In genomic region chrX:97401154-97401553, GRCh38 we compare ENCODE assay signal across 10 cellular contexts.
DNase-seq lines count a peak whose midpoint lies in the region; ATAC-seq and TF ChIP-seq lines count a peak whose summit lies in the region.
"Had no signal": no experiment of that assay in that cellular context is flagged by ENCODE, and none has a peak within 500 bp of the region (broad histone marks: within the 10 kb centered on the region; RNA-seq: fewer than 3 reads in every experiment).

No MANE protein-coding gene starts in this region.

- no peak overlapping the region for H3K56ac ChIP-seq in mesendoderm (ENCODE audit: low read length)

- intact Hi-C loops in activated T-helper 2 cell treated with anti-CD3 and anti-CD28 coated beads, Interferon-gamma antibody, Interleukin-2, Interleukin-4, amounts not matched to agents 10 μg/mL and 5 μg/mL and 100 μg/mL, durations not matched to agents 14 hours and 24 hours and 36 hours (cut with micrococcal nuclease) = loop anchor here (2.0 to 10.0 kb wide), 3 partner anchors 164 to 362 kb away; no protein-coding TSS in a partner anchor

- H2BK5ac ChIP-seq in mesendoderm (ENCODE audit: low read length) = no peak overlapping the region

- WGBS in mesendoderm (ENCODE audit: extremely low coverage, insufficient coverage, low lambda C conversion rate) = no CpG with 5 or more reads among the region's 2 CpGs

- H3K9me3 Mint-ChIP-seq in activated T-helper 2 cell treated with anti-CD3 and anti-CD28 coated beads, Interferon-gamma antibody, Interleukin-2, Interleukin-4, amounts not matched to agents 10 μg/mL and 5 μg/mL and 100 μg/mL, durations not matched to agents 14 hours and 24 hours and 36 hours = no peaks in the 10 kb centered on the region

- H3K79me2 ChIP-seq in mesendoderm (ENCODE audit: control insufficient read depth, insufficient read depth, low read length) = no peaks in the 10 kb centered on the region

- no peaks in the 10 kb centered on the region for H3K79me1 ChIP-seq in mesendoderm (ENCODE audit: low read length)

- H2BK15ac ChIP-seq in mesendoderm (replicated peaks; ENCODE audit: low read depth) = no peak overlapping the region

- no peak overlapping the region for H3K18ac ChIP-seq in mesendoderm (ENCODE audit: low read length)

- H3K27me3 Mint-ChIP-seq in activated T-helper 2 cell treated with anti-CD3 and anti-CD28 coated beads, Interferon-gamma antibody, Interleukin-2, Interleukin-4, amounts not matched to agents 10 μg/mL and 5 μg/mL and 100 μg/mL, durations not matched to agents 14 hours and 24 hours and 36 hours (ENCODE audit: low read depth) = no peaks in the 10 kb centered on the region

- ATAC-seq in GM18505 (IDR thresholded peaks at IDR 0.05; ENCODE audit: unreplicated experiment) (peak; percentile 60), GM19452 (IDR thresholded peaks at IDR 0.05; ENCODE audit: unreplicated experiment) (peak; percentile 60), HG03095 (IDR thresholded peaks at IDR 0.05; ENCODE audit: unreplicated experiment) (peak; percentile 45)

- H3K4me2 ChIP-seq in mesendoderm (ENCODE audit: low read length) = no peak overlapping the region

- no peak overlapping the region for H3K4ac ChIP-seq in mesendoderm (ENCODE audit: low read depth, low read length)

- no peak overlapping the region for H2BK120ac ChIP-seq in mesendoderm (ENCODE audit: low read depth, low read length)

- no peaks in the 10 kb centered on the region for H3K36me3 ChIP-seq in mesendoderm (ENCODE audit: control insufficient read depth, insufficient read depth, low read length)

- no peak overlapping the region for H4K8ac ChIP-seq in mesendoderm (ENCODE audit: low read depth, low read length)

- no peaks in the 10 kb centered on the region for H3K27me3 ChIP-seq in mesendoderm (ENCODE audit: insufficient read depth, low read length, poor library complexity)

- H3K9ac ChIP-seq in mesendoderm (ENCODE audit: low read length) = no peak overlapping the region

- peak overlapping the region; percentile 80 for H3K27ac Mint-ChIP-seq in activated T-helper 2 cell treated with anti-CD3 and anti-CD28 coated beads, Interferon-gamma antibody, Interleukin-2, Interleukin-4, amounts not matched to agents 10 μg/mL and 5 μg/mL and 100 μg/mL, durations not matched to agents 14 hours and 24 hours and 36 hours

- H2AK5ac ChIP-seq in mesendoderm (ENCODE audit: low read length) = no peak overlapping the region

- DNase-seq in activated T-helper 2 cell treated with anti-CD3 and anti-CD28 coated beads, Interferon-gamma antibody, Interleukin-2, Interleukin-4, amounts not matched to agents 10 μg/mL and 5 μg/mL and 100 μg/mL, durations not matched to agents 14 hours and 24 hours and 36 hours (ENCODE audit: low spot score) = no peak
- DNase-seq in mesendoderm = no peak
- DNase-seq in NCI-H146 (lab: John Stamatoyannopoulos, UW) = no peak
- DNase-seq in DMS 273 treated with DMSO at 0.1 percent for 48 hours (lab: John Stamatoyannopoulos, UW) = no peak
- DNase-seq in NCI-H2081 treated with DMSO at 0.1 percent for 48 hours (lab: John Stamatoyannopoulos, UW) = no peak
- DNase-seq: amniotic stem cell had no signal

- no peak overlapping the region for H4K5ac ChIP-seq in mesendoderm (ENCODE audit: low read length)

- no peaks in the 10 kb centered on the region for H3K4me1 ChIP-seq in mesendoderm (ENCODE audit: control insufficient read depth, low read depth, low read length)

- H3K36me3 Mint-ChIP-seq in activated T-helper 2 cell treated with anti-CD3 and anti-CD28 coated beads, Interferon-gamma antibody, Interleukin-2, Interleukin-4, amounts not matched to agents 10 μg/mL and 5 μg/mL and 100 μg/mL, durations not matched to agents 14 hours and 24 hours and 36 hours (ENCODE audit: low read depth) = no peaks in the 10 kb centered on the region

- H3K23ac ChIP-seq in mesendoderm (ENCODE audit: low read length) = no peak overlapping the region

- TF ChIP-seq POLR2A in GM18505 (IDR thresholded peaks at IDR 0.05; ENCODE audit: borderline replicate concordance, extremely low read depth, insufficient read depth, insufficient read length) = no peak

- H3K4me1 Mint-ChIP-seq in activated T-helper 2 cell treated with anti-CD3 and anti-CD28 coated beads, Interferon-gamma antibody, Interleukin-2, Interleukin-4, amounts not matched to agents 10 μg/mL and 5 μg/mL and 100 μg/mL, durations not matched to agents 14 hours and 24 hours and 36 hours (ENCODE audit: low read depth) = peaks cover 57% of the 10 kb centered on the region

- H3K27ac ChIP-seq in mesendoderm (ENCODE audit: low read depth, low read length) = no peak overlapping the region
- H3K27ac ChIP-seq: SK-N-MC had no signal

- no peak overlapping the region for H3K4me3 ChIP-seq in mesendoderm (ENCODE audit: low read length)
- H3K4me3 ChIP-seq: SK-N-MC had no signal

- peak overlapping the region; percentile 14 for H3K4me3 Mint-ChIP-seq in activated T-helper 2 cell treated with anti-CD3 and anti-CD28 coated beads, Interferon-gamma antibody, Interleukin-2, Interleukin-4, amounts not matched to agents 10 μg/mL and 5 μg/mL and 100 μg/mL, durations not matched to agents 14 hours and 24 hours and 36 hours (ENCODE audit: low read depth)
